7 cellular contexts compared by ENCODE assay signal in genomic region chr14:49863483-49864262, GRCh38. TPM values are rescaled to one million over a fixed set of nuclear protein-coding genes. Genes with fewer than 3 reads are reported as not detected.
DNase-seq lines count a peak whose midpoint lies in the region; ATAC-seq and TF ChIP-seq lines count a peak whose summit lies in the region.

No MANE protein-coding gene starts in this region.

- no peak for ATAC-seq in GM18868 (IDR thresholded peaks at IDR 0.05; ENCODE audit: unreplicated experiment)

- TF ChIP-seq CTCF in fibroblast of lung (conservative IDR thresholded peaks at IDR 0.05 in 1 of 2, IDR thresholded peaks at IDR 0.05 in 1 of 2; ENCODE audit: low read depth in 1 of 2, low read length in 2 of 2) = no peak

- no peaks in the 10 kb centered on the region for H3K36me3 ChIP-seq in GM23248 (ENCODE audit: low read depth)
- H3K36me3 ChIP-seq in fibroblast of lung (ENCODE audit: control insufficient read depth, insufficient read depth, low read length) = no peaks in the 10 kb centered on the region

- no peaks in the 10 kb centered on the region for H3K9me2 ChIP-seq in GM23248 (ENCODE audit: insufficient read depth)

- H3K9ac ChIP-seq in GM23248 (peak overlapping the region; percentile 96), fibroblast of lung (ENCODE audit: insufficient read depth, low read length) (peak overlapping the region; percentile 66)

- no peaks in the 10 kb centered on the region for H3K27me3 ChIP-seq in GM23248 (replicated peaks; ENCODE audit: insufficient read depth)
- H3K27me3 ChIP-seq in fibroblast of lung (ENCODE audit: control insufficient read depth, insufficient read depth, low read length) = no peaks in the 10 kb centered on the region

- H3K9me3 ChIP-seq in GM23248 (ENCODE audit: low read depth) = no peaks in the 10 kb centered on the region
- no peaks in the 10 kb centered on the region for H3K9me3 ChIP-seq in fibroblast of lung (ENCODE audit: control insufficient read depth, insufficient read depth, low read depth, low read length)

- H3K79me2 ChIP-seq in GM23248 (ENCODE audit: insufficient read depth) (peaks cover 21% of the 10 kb centered on the region), fibroblast of lung (ENCODE audit: control insufficient read depth, insufficient read depth, low read length) (no peaks in the 10 kb centered on the region)

- no peaks in the 10 kb centered on the region for H4K20me1 ChIP-seq in GM23248 (ENCODE audit: insufficient read depth)
- no peaks in the 10 kb centered on the region for H4K20me1 ChIP-seq in fibroblast of lung (ENCODE audit: control insufficient read depth, extremely low read depth, insufficient read depth, low read length)

- in situ Hi-C loops in GM23248 (cut with MboI) = loop anchor here (25.0 kb wide), 1 partner anchor 674 kb away; the partner anchor contains the start of gene MAP4K5

- DNase-seq in GM23248 (peak; percentile 31), OCI-M1 (lab: John Stamatoyannopoulos, UW) (peak; percentile 67), fibroblast of lung (ENCODE audit: low read depth in 2 of 2) (no peak), HK-2 (ENCODE audit: unreplicated experiment) (no peak), C1 segment of cervical spinal cord (lab: John Stamatoyannopoulos, UW) (no peak)

- H3K27ac ChIP-seq in GM23248 = peak overlapping the region; percentile 100
- H3K27ac ChIP-seq in fibroblast of lung (ENCODE audit: insufficient read depth, low read length) = peak overlapping the region; percentile 88
- peak overlapping the region in 20 of 21 experiments; percentile 75 to 99 (median 95) for H3K27ac ChIP-seq in skin epidermis

- H3K4me3 ChIP-seq in GM23248 = peak overlapping the region; percentile 98
- peak overlapping the region; percentile 53 to 96 (median 84) for H3K4me3 ChIP-seq in fibroblast of lung (replicated peaks in 1 of 4; ENCODE audit: control extremely low read depth in 1 of 4, insufficient read depth in 1 of 4, low read depth in 3 of 4, low read length in 4 of 4)
- H3K4me3 ChIP-seq in skin epidermis = peak overlapping the region; percentile 36 to 75 (median 48)

- WGBS in GM23248 (ENCODE audit: low coverage in 1 of 2, low lambda C conversion rate in 2 of 2, missing lambda C conversion rate in 2 of 2), 2 experiments = 16% methylated on average over 9 of the region's 9 CpGs

- H3K4me1 ChIP-seq in GM23248 (ENCODE audit: insufficient read depth) (peaks cover 27% of the 10 kb centered on the region), fibroblast of lung (ENCODE audit: control insufficient read depth, extremely low read depth, insufficient read depth, low read length) (peaks cover 3% of the 10 kb centered on the region)

- H3K4me2 ChIP-seq in GM23248 (ENCODE audit: unreplicated experiment) (peak overlapping the region; percentile 97), fibroblast of lung (ENCODE audit: extremely low read depth, insufficient read depth, low read length) (peak overlapping the region; percentile 72)

- H2AFZ ChIP-seq in GM23248 = peak overlapping the region; percentile 96
- peak overlapping the region; percentile 63 for H2AFZ ChIP-seq in fibroblast of lung (ENCODE audit: low read length)

- H3F3A ChIP-seq in GM23248 (ENCODE audit: insufficient read depth) = peaks cover 37% of the 10 kb centered on the region

RNA-seq across cellular contexts. Expression of gene NEMF, which starts 11.1 kb away (rescaled TPM):
- 31.9 and 56.5 TPM in 2 replicates for total RNA-seq in GM23248 (2014; rRNA removed; shearing (Covaris generic))
- 55.2 and 65.9 TPM in 2 replicates for polyA plus RNA-seq in GM23248 (2016; fragmentation: Nextera tagmentation; extraction: Ambion mirVana)
- total RNA-seq in fibroblast of lung = 61.4 and 68.9 TPM in 2 replicates
- 39.5 TPM in 2 replicates for polyA plus RNA-seq in fibroblast of lung
- polyA plus RNA-seq in fibroblast of lung (2012) = 32.9 and 41.0 TPM in 2 replicates
- polyA minus RNA-seq in fibroblast of lung (ENCODE audit: low replicate concordance) = 12.8 and 12.9 TPM in 2 replicates

RNA-seq across cellular contexts. Expression of gene ARF6, which starts 29.2 kb away (rescaled TPM):
- 88.3 and 92.5 TPM in 2 replicates for total RNA-seq in GM23248 (2014; rRNA removed; shearing (Covaris generic))
- polyA plus RNA-seq in GM23248 (2016; fragmentation: Nextera tagmentation; extraction: Ambion mirVana) (120 and 123 TPM in 2 replicates), fibroblast of lung (54.7 and 71.5 TPM in 2 replicates)
- total RNA-seq in fibroblast of lung = 48.8 and 67.4 TPM in 2 replicates
- polyA plus RNA-seq in fibroblast of lung (2012) = 61.5 and 73.6 TPM in 2 replicates
- 78.8 and 83.3 TPM in 2 replicates for polyA minus RNA-seq in fibroblast of lung (ENCODE audit: low replicate concordance)

Comparison
In these comparisons a context has a peak if more than half of its experiments do, and no peak if none do; other contexts are left out.
1. DNase-seq: peak in GM23248 (single experiment) and OCI-M1 (single experiment); none in fibroblast of lung (0 of 2), HK-2 (single experiment) and C1 segment of cervical spinal cord (0 of 14).
2. H3K4me3 ChIP-seq: peak in every context shown above with its lines; median percentile 98 in GM23248; 84 in fibroblast of lung; 48 in skin epidermis.
3. Peak in every context shown above with its lines, with median percentiles within 50 percentile points of each other: H3K27ac ChIP-seq.